ENCODE assay signal across 12 cellular contexts in the genomic region with DNA sequence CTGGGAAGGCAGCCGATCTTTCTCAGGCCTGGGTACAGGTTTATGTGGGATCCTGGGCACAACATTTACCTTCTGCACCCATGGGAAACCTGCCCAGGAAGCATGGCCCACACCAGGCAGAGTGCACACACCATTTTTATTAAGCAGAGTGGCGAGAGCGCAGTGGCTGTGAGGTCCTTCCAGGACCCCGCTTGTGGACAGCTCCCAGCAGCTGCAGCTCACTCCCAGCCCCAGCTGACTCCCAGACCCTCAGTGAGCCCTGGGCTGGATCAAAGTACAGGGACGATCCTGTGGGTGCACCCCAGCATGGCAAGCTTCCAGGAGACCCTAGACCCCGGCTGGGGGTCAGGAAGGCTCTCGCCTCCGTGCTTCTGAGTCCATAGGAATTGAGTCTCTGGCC.
A peak's percentile ranks its signal among the peaks of the same experiment; 100 is the strongest.
DNase-seq lines count a peak whose midpoint lies in the region; ATAC-seq and TF ChIP-seq lines count a peak whose summit lies in the region.
"Had no signal": no experiment of that assay in that cellular context is flagged by ENCODE, and none has a peak within 500 bp of the region (broad histone marks: within the 10 kb centered on the region; RNA-seq: fewer than 3 reads in every experiment).

No MANE protein-coding gene starts in this region.

- intact Hi-C loops in mucosa of descending colon (cut with DNase I, micrococcal nuclease): no loop called here

- ATAC-seq in RWPE2 (ENCODE audit: low read depth): peak; percentile 40
- ATAC-seq in mucosa of descending colon: peak; percentile 24
- ATAC-seq in HG03521 (IDR thresholded peaks at IDR 0.05; ENCODE audit: unreplicated experiment): no peak
- ATAC-seq: T-cell had no signal

- H3K27ac ChIP-seq in GM23248: no peak overlapping the region
- H3K27ac ChIP-seq in RWPE2 (ENCODE audit: poor library complexity, severe bottlenecking): no peak overlapping the region

- TF ChIP-seq CTCF in RWPE2 (IDR thresholded peaks at IDR 0.05; ENCODE audit: poor library complexity, severe bottlenecking) (no peak), foreskin fibroblast (IDR thresholded peaks at IDR 0.05; ENCODE audit: low read depth, low read length) (no peak), mucosa of descending colon (IDR thresholded peaks at IDR 0.05) (no peak)

- DNase-seq in GM23248: peak; percentile 61
- DNase-seq in RWPE2 (ENCODE audit: low spot score): no peak
- peak; percentile 20 to 55 for DNase-seq in foreskin fibroblast
- no peak for DNase-seq in mucosa of descending colon
- DNase-seq in foreskin melanocyte: no peak
- DNase-seq in activated naive CD8-positive, alpha-beta T cell treated with anti-CD3 and anti-CD28 coated beads for 36 hours: no peak
- no peak for DNase-seq in NCI-H1092 treated with DMSO at 0.1 percent for 48 hours (lab: John Stamatoyannopoulos, UW)
- DNase-seq: activated naive CD4-positive, alpha-beta T cell treated with anti-CD3 and anti-CD28 coated beads, Interleukin-2, amount 50 U/mL, for 16 hours; stimulated activated CD4-positive, alpha-beta T cell treated with anti-CD3 and anti-CD28 coated beads, Interleukin-15, amount 100 ng/mL, for 24 hours; T-cell had no signal

- no peaks in the 10 kb centered on the region for H3K9me3 Mint-ChIP-seq in activated naive CD8-positive, alpha-beta T cell treated with anti-CD3 and anti-CD28 coated beads for 36 hours
- H3K9me3 Mint-ChIP-seq: nephron, T-cell had no signal

- no peaks in the 10 kb centered on the region for H3F3A ChIP-seq in GM23248 (ENCODE audit: insufficient read depth)

- H3K4me1 ChIP-seq in GM23248 (ENCODE audit: insufficient read depth) (no peaks in the 10 kb centered on the region), RWPE2 (ENCODE audit: insufficient read depth, poor library complexity, severe bottlenecking) (no peaks in the 10 kb centered on the region), mucosa of descending colon (ENCODE audit: low read depth) (no peaks in the 10 kb centered on the region)

- no peaks in the 10 kb centered on the region for H4K20me1 ChIP-seq in GM23248 (ENCODE audit: insufficient read depth)

- no peak overlapping the region for H3K27ac Mint-ChIP-seq in activated naive CD8-positive, alpha-beta T cell treated with anti-CD3 and anti-CD28 coated beads for 36 hours
- H3K27ac Mint-ChIP-seq: nephron, T-cell had no signal

- no peak overlapping the region for H2AFZ ChIP-seq in GM23248

- peaks cover 54% of the 10 kb centered on the region for H3K27me3 Mint-ChIP-seq in activated naive CD8-positive, alpha-beta T cell treated with anti-CD3 and anti-CD28 coated beads for 36 hours

- no peaks in the 10 kb centered on the region for H3K79me2 ChIP-seq in GM23248 (ENCODE audit: insufficient read depth)

- no peak overlapping the region for H3K9ac ChIP-seq in GM23248

- WGBS in GM23248 (ENCODE audit: low coverage in 1 of 2, low lambda C conversion rate in 2 of 2, missing lambda C conversion rate in 2 of 2), 2 experiments: 12 to 20% methylated on average over 8 of the region's 8 CpGs

- H3K9me3 ChIP-seq in GM23248 (ENCODE audit: low read depth) (no peaks in the 10 kb centered on the region), RWPE2 (ENCODE audit: severe bottlenecking) (no peaks in the 10 kb centered on the region), mucosa of descending colon (no peaks in the 10 kb centered on the region)

- in situ Hi-C loops in GM23248 (cut with MboI): no loop called here

- H3K4me3 Mint-ChIP-seq in activated naive CD8-positive, alpha-beta T cell treated with anti-CD3 and anti-CD28 coated beads for 36 hours: no peak overlapping the region
- H3K4me3 Mint-ChIP-seq: nephron, T-cell had no signal

- no peaks in the 10 kb centered on the region for H3K36me3 Mint-ChIP-seq in activated naive CD8-positive, alpha-beta T cell treated with anti-CD3 and anti-CD28 coated beads for 36 hours
- H3K36me3 Mint-ChIP-seq: T-cell had no signal

- no peak overlapping the region for H3K4me2 ChIP-seq in GM23248 (ENCODE audit: unreplicated experiment)

- peaks cover 39% of the 10 kb centered on the region for H3K27me3 ChIP-seq in GM23248 (replicated peaks; ENCODE audit: insufficient read depth)
- peaks cover 91% of the 10 kb centered on the region for H3K27me3 ChIP-seq in RWPE2 (ENCODE audit: insufficient read depth, poor library complexity, severe bottlenecking)

- no peaks in the 10 kb centered on the region for H3K4me1 Mint-ChIP-seq in activated naive CD8-positive, alpha-beta T cell treated with anti-CD3 and anti-CD28 coated beads for 36 hours

- H3K9me2 ChIP-seq in GM23248 (ENCODE audit: insufficient read depth): no peaks in the 10 kb centered on the region

- H3K4me3 ChIP-seq in GM23248: no peak overlapping the region
- H3K4me3 ChIP-seq in RWPE2 (ENCODE audit: severe bottlenecking): no peak overlapping the region
- H3K4me3 ChIP-seq in foreskin fibroblast (ENCODE audit: low read depth in 1 of 2, low read length in 2 of 2): no peak overlapping the region
- no peak overlapping the region for H3K4me3 ChIP-seq in mucosa of descending colon

- H3K36me3 ChIP-seq in GM23248 (ENCODE audit: low read depth) (no peaks in the 10 kb centered on the region), RWPE2 (ENCODE audit: low read depth) (no peaks in the 10 kb centered on the region), mucosa of descending colon (ENCODE audit: low read depth) (no peaks in the 10 kb centered on the region)

Comparison
In these comparisons a context has a peak if more than half of its experiments do, and no peak if none do; other contexts are left out.
1. DNase-seq: peak in GM23248 (single experiment) and foreskin fibroblast (2 of 2); none in RWPE2 (single experiment), mucosa of descending colon (0 of 3), foreskin melanocyte (single experiment), activated naive CD8-positive, alpha-beta T cell treated with anti-CD3 and anti-CD28 coated beads for 36 hours (single experiment) and NCI-H1092 treated with DMSO at 0.1 percent for 48 hours (single experiment).